ENCODE assay signal across 16 cellular contexts in genomic region chr2:119230219-119230618, GRCh38. TPM values are rescaled to one million over a fixed set of nuclear protein-coding genes. Genes with fewer than 3 reads are reported as not detected.
DNase-seq lines count a peak whose midpoint lies in the region; TF ChIP-seq lines count a peak whose summit lies in the region.
"Had no signal": no experiment of that assay in that cellular context is flagged by ENCODE, and none has a peak within 500 bp of the region (broad histone marks: within the 10 kb centered on the region; RNA-seq: fewer than 3 reads in every experiment).

No MANE protein-coding gene starts in this region.

- no peaks in the 10 kb centered on the region for H3K9me3 Mint-ChIP-seq in HFFc6
- H3K9me3 Mint-ChIP-seq in neural crest cell, result no peaks in the 10 kb centered on the region

- in situ Hi-C loops in brain microvascular endothelial cell (cut with HindIII; ENCODE audit: low pct_ligation_motif_present, low sequenced_read_pairs), result no loop called here

- H3K27ac Mint-ChIP-seq in HFFc6, result peak overlapping the region; percentile 92
- H3K27ac Mint-ChIP-seq in neural crest cell (ENCODE audit: unreplicated experiment), result peak overlapping the region; percentile 41
- H3K27ac Mint-ChIP-seq: B cell had no signal

- H3K4me3 Mint-ChIP-seq in HFFc6 (peak overlapping the region; percentile 79; the same call in 1 of the 2 replicates), neural crest cell (no peak overlapping the region)
- H3K4me3 Mint-ChIP-seq: B cell; CD4-positive, CD25-positive, alpha-beta regulatory T cell had no signal

- H3K27me3 ChIP-seq in brain microvascular endothelial cell (replicated peaks) (no peaks in the 10 kb centered on the region), skeletal muscle tissue (ENCODE audit: control insufficient read depth in 3 of 3, insufficient read depth in 3 of 3, low read length in 3 of 3) (peaks cover 0 to 1% (median 0%) of the 10 kb centered on the region in 3 donors)
- H3K27me3 ChIP-seq: MG63, SJCRH30 had no signal

- TF ChIP-seq CTCF in HFFc6 (IDR thresholded peaks at IDR 0.05), result no peak
- no peak for TF ChIP-seq CTCF in brain microvascular endothelial cell (IDR thresholded peaks at IDR 0.05; ENCODE audit: low read depth, low read length, missing control alignments)
- TF ChIP-seq CTCF in neural crest cell (conservative IDR thresholded peaks at IDR 0.05), result no peak

- H3K27me3 Mint-ChIP-seq in HFFc6 (ENCODE audit: insufficient read depth), result no peaks in the 10 kb centered on the region; the same call in 1 of the 2 replicates
- H3K27me3 Mint-ChIP-seq in neural crest cell (ENCODE audit: low read depth), result peaks cover 16% of the 10 kb centered on the region

- H3K4me1 ChIP-seq in skeletal muscle tissue (ENCODE audit: control insufficient read depth in 3 of 3, insufficient read depth in 3 of 3, low read length in 3 of 3), result peaks cover 72 to 94% (median 80%) of the 10 kb centered on the region in 3 donors
- H3K4me1 ChIP-seq: SJCRH30 had no signal

- H3K4me1 Mint-ChIP-seq in HFFc6 (ENCODE audit: low read depth) (peaks cover 49% of the 10 kb centered on the region), neural crest cell (peaks cover 9% of the 10 kb centered on the region)
- H3K4me1 Mint-ChIP-seq: CD4-positive, CD25-positive, alpha-beta regulatory T cell had no signal

- no peaks in the 10 kb centered on the region for H3K36me3 Mint-ChIP-seq in HFFc6 (ENCODE audit: low read depth)
- no peaks in the 10 kb centered on the region for H3K36me3 Mint-ChIP-seq in neural crest cell (ENCODE audit: low read depth)
- H3K36me3 Mint-ChIP-seq: CD4-positive, CD25-positive, alpha-beta regulatory T cell had no signal

- H3K4me3 ChIP-seq in brain microvascular endothelial cell (ENCODE audit: low read depth, low read length) (no peak overlapping the region), skeletal muscle tissue (ENCODE audit: low read length in 3 of 3) (peak overlapping the region in 1 of 3 donors; percentile 36)
- H3K4me3 ChIP-seq: MG63, SJCRH30 had no signal

- H3K36me3 ChIP-seq in brain microvascular endothelial cell (replicated peaks) (no peaks in the 10 kb centered on the region), skeletal muscle tissue (ENCODE audit: control insufficient read depth in 3 of 3, insufficient read depth in 3 of 3, low read length in 3 of 3) (peaks cover 0 to 5% (median 0%) of the 10 kb centered on the region in 3 donors)
- H3K36me3 ChIP-seq: SJCRH30 had no signal

- H3K27ac ChIP-seq in brain microvascular endothelial cell (peak overlapping the region; percentile 59), skeletal muscle tissue (ENCODE audit: low read depth, low read length) (peak overlapping the region; percentile 9)
- H3K27ac ChIP-seq: SJCRH30 had no signal

- H3K9ac ChIP-seq in skeletal muscle tissue (ENCODE audit: low read depth in 1 of 3, low read length in 3 of 3), result peak overlapping the region in 1 of 3 donors; percentile 64

- DNase-seq in HFFc6 (no peak), brain microvascular endothelial cell (no peak), neural crest cell (ENCODE audit: low read depth, low spot score) (no peak), NCI-H526 (lab: John Stamatoyannopoulos, UW) (no peak), foreskin melanocyte (no peak)
- no peak for DNase-seq in activated CD4-positive, alpha-beta T cell treated with anti-CD3 and anti-CD28 coated beads, Interleukin-2, amount 50 U/mL, for 48 hours
- DNase-seq: CD4-positive, CD25-positive, alpha-beta regulatory T cell; DMS53; Karpas-422; MG63; NCI-H1694 treated with DMSO at 0.1 percent for 48 hours; NCI-H2107; PC-3; SJCRH30 had no signal

- no peaks in the 10 kb centered on the region for H3K9me3 ChIP-seq in skeletal muscle tissue (ENCODE audit: control insufficient read depth in 3 of 3, low read length in 3 of 3)
- H3K9me3 ChIP-seq: MG63, SJCRH30 had no signal

RNA-seq across cellular contexts. Expression of gene STEAP3, which starts 6.6 kb away (rescaled TPM):
- 10 to 100 TPM; 20.7 to 37.3 (median 30.9) TPM for total RNA-seq in HFFc6 (2021; fragmentation: NEBNext Ultra II Directional; extraction: Animal tissue kit (Norgen Biotek cat#: 25700))
- total RNA-seq in neural crest cell (0.73 and 0.77 TPM in 2 replicates), skeletal muscle tissue (8.9 TPM)
- total RNA-seq: CD4-positive, CD25-positive, alpha-beta regulatory T cell had no signal
